In the genomic region with DNA sequence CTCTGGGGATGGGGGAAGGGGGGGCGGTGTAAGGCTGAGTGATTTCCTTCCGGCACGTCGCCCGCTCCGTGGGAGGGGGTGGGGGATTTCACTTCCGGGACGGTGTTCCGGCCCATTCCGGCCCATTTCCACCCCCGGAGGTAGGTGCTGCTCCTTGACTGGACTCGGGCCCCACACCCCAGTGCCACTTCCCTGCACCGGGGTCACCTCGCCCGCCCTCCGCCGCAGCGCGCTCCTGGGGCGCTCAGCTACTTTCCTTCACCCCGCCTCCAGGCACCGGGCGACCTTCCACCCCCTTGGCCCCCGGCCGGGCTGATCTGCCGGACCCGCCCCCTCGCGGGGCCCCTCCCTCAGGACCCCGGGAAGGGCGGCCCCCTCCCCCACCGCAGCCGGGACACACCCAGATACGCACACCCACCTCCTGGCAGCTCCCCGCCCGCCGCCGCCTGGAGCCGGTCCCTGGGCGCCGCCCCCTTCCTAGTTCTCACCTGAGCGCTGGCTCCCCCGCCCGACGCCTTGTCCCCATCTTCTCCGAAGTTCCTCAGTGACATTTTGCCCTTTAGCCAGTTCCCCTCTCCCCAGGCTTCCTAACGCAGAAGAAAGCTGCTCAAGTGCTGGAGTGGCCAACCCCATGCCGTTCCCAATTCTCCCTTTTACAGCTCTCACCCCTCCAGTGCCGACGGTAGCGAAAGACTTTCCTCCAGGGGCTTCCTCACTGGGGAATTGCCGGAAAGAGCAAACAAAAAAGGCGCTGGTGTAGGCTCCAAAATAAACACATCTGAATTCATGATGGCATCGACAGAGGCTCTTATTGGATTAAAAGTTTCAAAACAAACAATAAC, we compare ENCODE assay signal across 8 cellular contexts. TPM values are rescaled to one million over a fixed set of nuclear protein-coding genes. Genes with fewer than 3 reads are reported as not detected.
DNase-seq lines count a peak whose midpoint lies in the region; ATAC-seq and TF ChIP-seq lines count a peak whose summit lies in the region.

A gene with protein sequence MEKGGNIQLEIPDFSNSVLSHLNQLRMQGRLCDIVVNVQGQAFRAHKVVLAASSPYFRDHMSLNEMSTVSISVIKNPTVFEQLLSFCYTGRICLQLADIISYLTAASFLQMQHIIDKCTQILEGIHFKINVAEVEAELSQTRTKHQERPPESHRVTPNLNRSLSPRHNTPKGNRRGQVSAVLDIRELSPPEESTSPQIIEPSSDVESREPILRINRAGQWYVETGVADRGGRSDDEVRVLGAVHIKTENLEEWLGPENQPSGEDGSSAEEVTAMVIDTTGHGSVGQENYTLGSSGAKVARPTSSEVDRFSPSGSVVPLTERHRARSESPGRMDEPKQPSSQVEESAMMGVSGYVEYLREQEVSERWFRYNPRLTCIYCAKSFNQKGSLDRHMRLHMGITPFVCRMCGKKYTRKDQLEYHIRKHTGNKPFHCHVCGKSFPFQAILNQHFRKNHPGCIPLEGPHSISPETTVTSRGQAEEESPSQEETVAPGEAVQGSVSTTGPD (plus strand): TSS at position 115 of the 842 bp plus-strand sequence. CDS start 1,846 bp downstream, outside the sequence.

- TF ChIP-seq EP300 in transverse colon (IDR thresholded peaks at IDR 0.05; ENCODE audit: low read depth): peak; percentile 18

- DNase-seq in GM04504 (ENCODE audit: low read depth) (peak; percentile 25), NCI-H1092 (lab: John Stamatoyannopoulos, UW) (peak; percentile 72), SK-N-MC (ENCODE audit: low read depth, low spot score) (no peak), Right ventricle myocardium inferior (ENCODE audit: missing footprints) (peak; percentile 94), trophoblast cell (peak; percentile 80 to 83), transverse colon (peak; percentile 97)
- DNase-seq in activated naive CD4-positive, alpha-beta T cell treated with anti-CD3 and anti-CD28 coated beads, Interleukin-2, amount 10 ng/mL, durations not matched to agents 7 days and 5 days: peak; percentile 97

- TF ChIP-seq CTCF in transverse colon (IDR thresholded peaks at IDR 0.05): no peak

- H3K4me1 ChIP-seq in trophoblast cell (ENCODE audit: control insufficient read depth in 1 of 2, insufficient read depth in 2 of 2, low read length in 2 of 2) (no peaks in the 10 kb centered on the region), transverse colon (peaks cover 10 to 52% (median 34%) of the 10 kb centered on the region in 4 donors)

- ATAC-seq in HG02588 (IDR thresholded peaks at IDR 0.05; ENCODE audit: unreplicated experiment) (peak; percentile 68), Right ventricle myocardium inferior (peak; percentile 76)

- intact Hi-C loops in Right ventricle myocardium inferior (cut with DNase I) (loop anchor here (2.0 to 5.0 kb wide), 2 partner anchors 154 to 1130 kb away; a partner anchor contains a TSS), transverse colon (cut with DNase I; ENCODE audit: low total_unique reads) (no loop called here)

- H2BK5ac ChIP-seq in trophoblast cell (ENCODE audit: low read depth, low read length, poor library complexity): peak within 1 kb of the TSS; percentile 98

- H4K12ac ChIP-seq in trophoblast cell (ENCODE audit: low read depth, low read length): peak within 1 kb of the TSS; percentile 98

- H3K27ac ChIP-seq in SK-N-MC (peak within 1 kb of the TSS; percentile 96), trophoblast cell (ENCODE audit: low read depth, low read length) (peak within 1 kb of the TSS; percentile 99), transverse colon (peak within 1 kb of the TSS; percentile 95 to 98 (median 97))

- H3K4me3 ChIP-seq in SK-N-MC: peak within 1 kb of the TSS; percentile 99
- H3K4me3 ChIP-seq in trophoblast cell (ENCODE audit: low read depth, low read length): peak within 1 kb of the TSS; percentile 90
- peak within 1 kb of the TSS; percentile 57 to 75 (median 70) for H3K4me3 ChIP-seq in transverse colon

- H3K9me3 ChIP-seq in SK-N-MC (ENCODE audit: low read depth, low read length): no peaks in the 10 kb centered on the region
- no peaks in the 10 kb centered on the region for H3K9me3 ChIP-seq in trophoblast cell (ENCODE audit: insufficient read depth, low read depth, low read length)
- H3K9me3 ChIP-seq in transverse colon: no peaks in the 10 kb centered on the region

- peak; percentile 88 for TF ChIP-seq POLR2A in transverse colon (IDR thresholded peaks at IDR 0.05)

- peaks cover 57% of the 10 kb centered on the region for H3K36me3 ChIP-seq in SK-N-MC (ENCODE audit: insufficient read depth, low read length)
- H3K36me3 ChIP-seq in trophoblast cell (ENCODE audit: control insufficient read depth in 1 of 2, insufficient read depth in 2 of 2, low read length in 2 of 2): peaks cover 10 to 25% of the 10 kb centered on the region in 2 experiments
- H3K36me3 ChIP-seq in transverse colon: peaks cover 0 to 19% (median 9%) of the 10 kb centered on the region in 4 donors

- no peaks in the 10 kb centered on the region for H3K9me3 Mint-ChIP-seq in activated naive CD4-positive, alpha-beta T cell treated with anti-CD3 and anti-CD28 coated beads, Interleukin-2, amount 10 ng/mL, durations not matched to agents 7 days and 5 days

- H3K36me3 Mint-ChIP-seq in activated naive CD4-positive, alpha-beta T cell treated with anti-CD3 and anti-CD28 coated beads, Interleukin-2, amount 10 ng/mL, durations not matched to agents 7 days and 5 days: peaks cover 53% of the 10 kb centered on the region

- peak within 1 kb of the TSS; percentile 98 for H2BK120ac ChIP-seq in trophoblast cell (ENCODE audit: insufficient read depth, low read length, poor library complexity)

- H3K18ac ChIP-seq in trophoblast cell (ENCODE audit: low read length): peak within 1 kb of the TSS; percentile 97

- no peaks in the 10 kb centered on the region for H3K27me3 Mint-ChIP-seq in activated naive CD4-positive, alpha-beta T cell treated with anti-CD3 and anti-CD28 coated beads, Interleukin-2, amount 10 ng/mL, durations not matched to agents 7 days and 5 days

- H3K27me3 ChIP-seq in trophoblast cell (ENCODE audit: insufficient read depth, low read length): no peaks in the 10 kb centered on the region
- H3K27me3 ChIP-seq in transverse colon: no peaks in the 10 kb centered on the region

- peak within 1 kb of the TSS; percentile 98 for H4K91ac ChIP-seq in trophoblast cell (ENCODE audit: low read depth, low read length)

- H3K4ac ChIP-seq in trophoblast cell (ENCODE audit: low read depth, low read length): peak within 1 kb of the TSS; percentile 89

- no peak within 1 kb of the TSS for H3K23ac ChIP-seq in trophoblast cell (ENCODE audit: low read length)

- H3K27ac Mint-ChIP-seq in activated naive CD4-positive, alpha-beta T cell treated with anti-CD3 and anti-CD28 coated beads, Interleukin-2, amount 10 ng/mL, durations not matched to agents 7 days and 5 days: peak within 1 kb of the TSS; percentile 96

- H3K14ac ChIP-seq in trophoblast cell (ENCODE audit: low read length): peak within 1 kb of the TSS; percentile 98

- peaks cover 76% of the 10 kb centered on the region for H3K4me1 Mint-ChIP-seq in activated naive CD4-positive, alpha-beta T cell treated with anti-CD3 and anti-CD28 coated beads, Interleukin-2, amount 10 ng/mL, durations not matched to agents 7 days and 5 days

- peak within 1 kb of the TSS; percentile 98 for H3K4me2 ChIP-seq in trophoblast cell (ENCODE audit: low read length)

- H4K8ac ChIP-seq in trophoblast cell (ENCODE audit: low read depth, low read length): peak within 1 kb of the TSS; percentile 98

- H2AFZ ChIP-seq in trophoblast cell (ENCODE audit: insufficient read depth, low read length, poor library complexity): peak within 1 kb of the TSS; percentile 80

- peak within 1 kb of the TSS; percentile 18 for H2BK12ac ChIP-seq in trophoblast cell (ENCODE audit: low read length)

- WGBS in trophoblast cell (ENCODE audit: extremely low coverage, insufficient coverage, insufficient read length): no CpG with 5 or more reads among the region's 54 CpGs
- WGBS in transverse colon (ENCODE audit: low coverage in 1 of 2), 2 donors: 1% methylated on average over 21 to 36 of the region's 54 CpGs

- H3K79me1 ChIP-seq in trophoblast cell (ENCODE audit: low read length): peaks cover 14% of the 10 kb centered on the region

- H3K9ac ChIP-seq in SK-N-MC (ENCODE audit: insufficient read length) (peak within 1 kb of the TSS; percentile 99), trophoblast cell (ENCODE audit: low read length) (peak within 1 kb of the TSS; percentile 96)

- H3K4me3 Mint-ChIP-seq in activated naive CD4-positive, alpha-beta T cell treated with anti-CD3 and anti-CD28 coated beads, Interleukin-2, amount 10 ng/mL, durations not matched to agents 7 days and 5 days: peak within 1 kb of the TSS; percentile 93

- H2AK5ac ChIP-seq in trophoblast cell (ENCODE audit: low read length): peak within 1 kb of the TSS; percentile 69

- H3K79me2 ChIP-seq in trophoblast cell (ENCODE audit: control insufficient read depth, insufficient read depth, low read length, poor library complexity): peaks cover 12% of the 10 kb centered on the region

- in situ Hi-C loops in transverse colon (cut with MboI; ENCODE audit: low pct_ligation_motif_present in 1 of 4, low pct_unique_long_range_greater_than_20kb in 1 of 4, low sequenced_read_pairs in 3 of 4): no loop called here

- CTCF ChIA-PET in activated naive CD4-positive, alpha-beta T cell treated with anti-CD3 and anti-CD28 coated beads, Interleukin-2, amount 10 ng/mL, durations not matched to agents 7 days and 5 days (lab: Charles Lee): interaction anchor here (0.6 to 1.9 kb wide), 2 partner anchors 439 to 960 kb away, joined by 3 to 10 read pairs; no protein-coding TSS in a partner anchor

RNA-seq across cellular contexts. Expression of the gene that starts here (rescaled TPM):
- total RNA-seq in Right ventricle myocardium inferior (7.7 TPM), transverse colon (1 to 10 TPM; 4.6 to 8.3 (median 6.9) TPM)
- 2.4 and 2.7 TPM in 2 replicates for polyA plus RNA-seq in trophoblast cell (2013)
